In genomic region chr2:152405206-152406118, GRCh38 we compare ENCODE assay signal across 10 cellular contexts.
DNase-seq lines count a peak whose midpoint lies in the region; ATAC-seq and TF ChIP-seq lines count a peak whose summit lies in the region.
"Had no signal": no experiment of that assay in that cellular context is flagged by ENCODE, and none has a peak within 500 bp of the region (broad histone marks: within the 10 kb centered on the region; RNA-seq: fewer than 3 reads in every experiment).

No MANE protein-coding gene starts in this region.

- H3F3A ChIP-seq in PC-3 (ENCODE audit: low read length, unreplicated experiment), result no peaks in the 10 kb centered on the region

- H3K9me3 ChIP-seq in PC-3 (ENCODE audit: low read length) (no peaks in the 10 kb centered on the region), right atrium auricular region (no peaks in the 10 kb centered on the region), transverse colon (no peaks in the 10 kb centered on the region)

- WGBS in transverse colon (ENCODE audit: low coverage in 1 of 2), 2 donors, result 89 to 92% methylated on average over 2 of the region's 2 CpGs

- POLR2A ChIA-PET in PC-3 (lab: Charles Lee; ENCODE audit: unreplicated experiment), result interaction anchor here (0.5 to 0.6 kb wide), 2 partner anchors 9 to 312 kb away, joined by 3 to 6 read pairs; partner anchors contain the start of gene PRPF40A

- H3K9me2 ChIP-seq in PC-3 (replicated peaks; ENCODE audit: low read length), result no peaks in the 10 kb centered on the region

- intact Hi-C loops in PC-3 (cut with micrococcal nuclease), result no loop called here
- intact Hi-C loops in transverse colon (cut with DNase I; ENCODE audit: low total_unique reads), result no loop called here

- peaks cover 73% of the 10 kb centered on the region for H3K79me2 ChIP-seq in PC-3 (ENCODE audit: low read length)

- H3K4me3 ChIP-seq in PC-3 (ENCODE audit: low read length), result 0 out of 2 replicates have a peak overlapping the region, but pooled peaks have one; percentile 2
- H3K4me3 ChIP-seq in right atrium auricular region, result no peak overlapping the region
- H3K4me3 ChIP-seq in transverse colon, result no peak overlapping the region

- BruUV-seq in PC-3 (replicated peaks; lab: Mats Ljungman, UMichigan), result no TSS peak

- TF ChIP-seq CTCF in PC-3 (conservative IDR thresholded peaks at IDR 0.05; ENCODE audit: low read depth, low read length), result no peak
- TF ChIP-seq CTCF in right atrium auricular region (IDR thresholded peaks at IDR 0.05), result no peak
- no peak for TF ChIP-seq CTCF in transverse colon (IDR thresholded peaks at IDR 0.05)

- ATAC-seq in PC-3, result peak; percentile 96

- H3K27me3 ChIP-seq in PC-3 (ENCODE audit: low read length), result no peaks in the 10 kb centered on the region
- no peaks in the 10 kb centered on the region for H3K27me3 ChIP-seq in right atrium auricular region
- no peaks in the 10 kb centered on the region for H3K27me3 ChIP-seq in transverse colon

- in situ Hi-C loops in transverse colon (cut with MboI; ENCODE audit: low pct_ligation_motif_present in 1 of 4, low pct_unique_long_range_greater_than_20kb in 1 of 4, low sequenced_read_pairs in 3 of 4), result no loop called here

- H3K4me1 ChIP-seq in PC-3 (ENCODE audit: insufficient read depth, low read length), result peaks cover 22% of the 10 kb centered on the region
- H3K4me1 ChIP-seq in right atrium auricular region, result peaks cover 0 to 53% of the 10 kb centered on the region in 2 donors
- peaks cover 8 to 54% (median 15%) of the 10 kb centered on the region in 4 donors for H3K4me1 ChIP-seq in transverse colon

- peak overlapping the region; percentile 19 for H3K4me2 ChIP-seq in PC-3 (ENCODE audit: low read length)

- TF ChIP-seq POLR2A in transverse colon (IDR thresholded peaks at IDR 0.05), result no peak

- CTCF ChIA-PET in PC-3 (lab: Charles Lee), result no interaction called here

- DNase-seq in DMS153 (lab: John Stamatoyannopoulos, UW) (peak; percentile 37), DMS153 treated with DMSO at 0.1 percent for 48 hours (lab: John Stamatoyannopoulos, UW; ENCODE audit: unreplicated experiment) (no peak), PC-3 (peak; percentile 80), right atrium auricular region (ENCODE audit: low spot score) (no peak), transverse colon (no peak), OCI-M1 (lab: John Stamatoyannopoulos, UW) (no peak), inferior parietal cortex (ENCODE audit: extremely low spot score) (no peak)
- DNase-seq in activated CD4-positive, alpha-beta T cell treated with anti-CD3 and anti-CD28 coated beads, Interleukin-2, amount 50 U/mL, for 4 hours, result no peak
- DNase-seq: left cardiac atrium had no signal

- H3K27ac ChIP-seq in PC-3 (ENCODE audit: low read length), result peak overlapping the region; percentile 46
- H3K27ac ChIP-seq in right atrium auricular region, result peak overlapping the region; percentile 58 to 68
- H3K27ac ChIP-seq in transverse colon, result peak overlapping the region in 3 of 4 donors; percentile 28 to 42 (median 35)
- H3K27ac ChIP-seq: 22Rv1 had no signal

- no peak overlapping the region for H2AFZ ChIP-seq in PC-3 (ENCODE audit: low read length)

- H4K20me1 ChIP-seq in PC-3 (ENCODE audit: low read length), result no peaks in the 10 kb centered on the region

- H3K36me3 ChIP-seq in PC-3 (ENCODE audit: low read depth, low read length) (no peaks in the 10 kb centered on the region), right atrium auricular region (no peaks in the 10 kb centered on the region), transverse colon (no peaks in the 10 kb centered on the region)

- H3K9ac ChIP-seq in PC-3 (ENCODE audit: low read length), result no peak overlapping the region

- TF ChIP-seq EP300 in transverse colon (IDR thresholded peaks at IDR 0.05; ENCODE audit: low read depth), result no peak

Comparison
In these comparisons a context has a peak if more than half of its experiments do, and no peak if none do; other contexts are left out.
1. DNase-seq: peak in DMS153 (single experiment) and PC-3 (single experiment); none in DMS153 treated with DMSO at 0.1 percent for 48 hours (single experiment), right atrium auricular region (single experiment), transverse colon (single experiment), activated CD4-positive, alpha-beta T cell treated with anti-CD3 and anti-CD28 coated beads, Interleukin-2, amount 50 U/mL, for 4 hours (0 of 2), OCI-M1 (single experiment) and inferior parietal cortex (single experiment).
2. Peak in every context shown above with its lines, with median percentiles within 50 percentile points of each other: H3K27ac ChIP-seq.